In the genomic region with DNA sequence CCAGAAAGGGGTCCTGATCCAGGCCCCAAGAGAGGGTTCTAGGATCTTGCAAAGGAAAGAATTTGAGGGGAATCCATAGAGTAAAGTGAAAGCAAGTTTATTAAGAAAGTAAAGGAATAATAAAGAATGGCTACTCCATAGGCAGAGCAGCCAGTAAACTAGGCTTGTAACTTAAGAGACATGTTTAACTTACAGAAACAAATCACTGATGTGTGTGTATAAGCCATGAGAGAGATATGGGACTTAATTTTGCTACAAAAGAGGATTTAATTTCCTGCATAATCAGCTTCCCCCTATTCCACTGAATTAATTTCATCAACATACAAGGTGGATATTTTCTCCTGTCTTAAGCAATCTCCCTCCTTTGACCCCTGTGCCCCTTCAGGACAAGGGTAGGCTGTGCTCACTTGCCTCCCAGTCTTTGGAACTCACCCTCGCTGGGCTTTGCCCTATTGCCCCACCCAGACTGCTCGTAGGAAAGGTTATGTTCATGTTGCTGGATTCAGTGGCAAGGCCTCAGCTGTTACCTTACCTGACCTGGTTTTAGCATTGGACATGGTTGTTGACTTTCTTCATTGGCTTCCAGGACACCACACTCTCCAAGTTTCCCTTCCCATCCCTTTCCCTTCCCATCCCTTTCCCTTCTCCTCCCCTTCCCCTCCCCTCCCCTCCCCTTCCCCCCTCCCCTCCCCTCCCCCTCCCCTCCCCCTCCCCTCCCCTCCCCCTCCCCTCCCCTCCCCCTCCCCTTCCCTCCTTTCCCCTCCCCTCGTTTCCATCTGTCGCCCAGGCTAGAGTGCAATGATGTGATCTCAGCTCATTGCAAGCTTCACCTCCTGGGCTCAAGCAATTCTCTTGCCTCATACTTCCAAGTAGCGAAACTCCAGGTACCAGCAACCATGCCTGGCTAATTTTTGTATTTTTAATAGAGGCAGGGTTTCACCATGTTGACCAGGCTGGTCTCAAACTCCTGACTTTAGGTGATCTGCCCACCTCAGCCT, we compare ENCODE assay signal across 1 cellular context.
A peak's percentile ranks its signal among the peaks of the same experiment; 100 is the strongest.
TF ChIP-seq lines count a peak whose summit lies in the region.

No MANE protein-coding gene starts in this region.

TF ChIP-seq in HepG2, 621 proteins besides CTCF, POLR2A, EP300 and RAD21 (continued from another document and continues in another):
- TF ChIP-seq ZNF331 (CRISPR knock-in tag; IDR thresholded peaks at IDR 0.05), result peak; percentile 76; the same call in 1 of the 2 replicates
- TF ChIP-seq MEIS2 (CRISPR knock-in tag; IDR thresholded peaks at IDR 0.05), result no peak
- no peak for TF ChIP-seq ZNF670 (CRISPR knock-in tag; IDR thresholded peaks at IDR 0.05; ENCODE audit: borderline replicate concordance)
- TF ChIP-seq ZSCAN22 (CRISPR knock-in tag; IDR thresholded peaks at IDR 0.05), result no peak
- TF ChIP-seq ISX (CRISPR knock-in tag; conservative IDR thresholded peaks at IDR 0.05), result no peak
- TF ChIP-seq ZNF644 (CRISPR knock-in tag; IDR thresholded peaks at IDR 0.05; ENCODE audit: low read depth), result peak; percentile 89
- TF ChIP-seq ZKSCAN8 (CRISPR knock-in tag; IDR thresholded peaks at IDR 0.05; ENCODE audit: borderline replicate concordance), result no peak
- TF ChIP-seq ZNF615 (CRISPR knock-in tag; IDR thresholded peaks at IDR 0.05; ENCODE audit: borderline replicate concordance), result no peak
- peak; percentile 77 for TF ChIP-seq ELF3 (CRISPR knock-in tag; IDR thresholded peaks at IDR 0.05)
- TF ChIP-seq, protein P1, sequence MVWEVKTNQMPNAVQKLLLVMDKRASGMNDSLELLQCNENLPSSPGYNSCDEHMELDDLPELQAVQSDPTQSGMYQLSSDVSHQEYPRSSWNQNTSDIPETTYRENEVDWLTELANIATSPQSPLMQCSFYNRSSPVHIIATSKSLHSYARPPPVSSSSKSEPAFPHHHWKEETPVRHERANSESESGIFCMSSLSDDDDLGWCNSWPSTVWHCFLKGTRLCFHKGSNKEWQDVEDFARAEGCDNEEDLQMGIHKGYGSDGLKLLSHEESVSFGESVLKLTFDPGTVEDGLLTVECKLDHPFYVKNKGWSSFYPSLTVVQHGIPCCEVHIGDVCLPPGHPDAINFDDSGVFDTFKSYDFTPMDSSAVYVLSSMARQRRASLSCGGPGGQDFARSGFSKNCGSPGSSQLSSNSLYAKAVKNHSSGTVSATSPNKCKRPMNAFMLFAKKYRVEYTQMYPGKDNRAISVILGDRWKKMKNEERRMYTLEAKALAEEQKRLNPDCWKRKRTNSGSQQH (CRISPR knock-in tag; IDR thresholded peaks at IDR 0.05; ENCODE audit: low read depth), result no peak
- TF ChIP-seq SP140L (CRISPR knock-in tag; IDR thresholded peaks at IDR 0.05; ENCODE audit: borderline replicate concordance), result no peak
- TF ChIP-seq AGO2 (optimal IDR thresholded peaks at IDR 0.05; ENCODE audit: low read depth, low read length), result no peak
- TF ChIP-seq ZMYM3 (CRISPR knock-in tag; IDR thresholded peaks at IDR 0.05), result peak; percentile 91
- TF ChIP-seq SNAPC2 (CRISPR knock-in tag; IDR thresholded peaks at IDR 0.05), result no peak
- no peak for TF ChIP-seq ZNF790 (CRISPR knock-in tag; IDR thresholded peaks at IDR 0.05; ENCODE audit: borderline replicate concordance)
- TF ChIP-seq NFAT5 (CRISPR knock-in tag; IDR thresholded peaks at IDR 0.05), result no peak
- no peak for TF ChIP-seq ZNF564 (CRISPR knock-in tag; IDR thresholded peaks at IDR 0.05)
- no peak for TF ChIP-seq MBD4 (IDR thresholded peaks at IDR 0.05; ENCODE audit: borderline replicate concordance, low read length)
- no peak for TF ChIP-seq ZNF75D (CRISPR knock-in tag; IDR thresholded peaks at IDR 0.05; ENCODE audit: borderline replicate concordance)
- TF ChIP-seq, protein P2, sequence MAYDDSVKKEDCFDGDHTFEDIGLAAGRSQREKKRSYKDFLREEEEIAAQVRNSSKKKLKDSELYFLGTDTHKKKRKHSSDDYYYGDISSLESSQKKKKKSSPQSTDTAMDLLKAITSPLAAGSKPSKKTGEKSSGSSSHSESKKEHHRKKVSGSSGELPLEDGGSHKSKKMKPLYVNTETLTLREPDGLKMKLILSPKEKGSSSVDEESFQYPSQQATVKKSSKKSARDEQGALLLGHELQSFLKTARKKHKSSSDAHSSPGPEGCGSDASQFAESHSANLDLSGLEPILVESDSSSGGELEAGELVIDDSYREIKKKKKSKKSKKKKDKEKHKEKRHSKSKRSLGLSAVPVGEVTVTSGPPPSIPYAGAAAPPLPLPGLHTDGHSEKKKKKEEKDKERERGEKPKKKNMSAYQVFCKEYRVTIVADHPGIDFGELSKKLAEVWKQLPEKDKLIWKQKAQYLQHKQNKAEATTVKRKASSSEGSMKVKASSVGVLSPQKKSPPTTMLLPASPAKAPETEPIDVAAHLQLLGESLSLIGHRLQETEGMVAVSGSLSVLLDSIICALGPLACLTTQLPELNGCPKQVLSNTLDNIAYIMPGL (CRISPR knock-in tag; IDR thresholded peaks at IDR 0.05; ENCODE audit: borderline replicate concordance in 1 of 2, low read depth in 1 of 2), result no peak
- no peak for TF ChIP-seq PRDM10 (CRISPR knock-in tag; IDR thresholded peaks at IDR 0.05; ENCODE audit: low read depth)
- TF ChIP-seq ZNF776 (CRISPR knock-in tag; IDR thresholded peaks at IDR 0.05), result no peak
- TF ChIP-seq CHD2 (IDR thresholded peaks at IDR 0.05; ENCODE audit: low read depth, low read length), result no peak
- TF ChIP-seq PPARG (CRISPR knock-in tag; conservative IDR thresholded peaks at IDR 0.05), result 0 out of 2 replicates have a peak, but pooled peaks have one; percentile 31
- TF ChIP-seq CREB1 (IDR thresholded peaks at IDR 0.05), result no peak
- TF ChIP-seq CREB1 (CRISPR knock-in tag; IDR thresholded peaks at IDR 0.05), result no peak
- no peak for TF ChIP-seq IRX3 (CRISPR knock-in tag; IDR thresholded peaks at IDR 0.05; ENCODE audit: borderline replicate concordance, low read depth)
- no peak for TF ChIP-seq ZNF556 (CRISPR knock-in tag; IDR thresholded peaks at IDR 0.05; ENCODE audit: borderline replicate concordance)
- TF ChIP-seq ZNF614 (CRISPR knock-in tag; IDR thresholded peaks at IDR 0.05; ENCODE audit: borderline replicate concordance), result no peak
- TF ChIP-seq XBP1 (CRISPR knock-in tag; IDR thresholded peaks at IDR 0.05), result no peak
- no peak for TF ChIP-seq ZBTB7A (CRISPR knock-in tag; IDR thresholded peaks at IDR 0.05)
- no peak for TF ChIP-seq ZNF432 (CRISPR knock-in tag; IDR thresholded peaks at IDR 0.05; ENCODE audit: borderline replicate concordance)
- no peak for TF ChIP-seq RBM22 (optimal IDR thresholded peaks at IDR 0.05; ENCODE audit: low read length)
- TF ChIP-seq E2F5 (CRISPR knock-in tag; conservative IDR thresholded peaks at IDR 0.05), result no peak
- TF ChIP-seq THAP9 (CRISPR knock-in tag; IDR thresholded peaks at IDR 0.05; ENCODE audit: borderline replicate concordance), result no peak
- no peak for TF ChIP-seq PTBP1 (IDR thresholded peaks at IDR 0.05; ENCODE audit: low read depth, low read length, poor library complexity, severe bottlenecking)
- TF ChIP-seq ARNT2 (CRISPR knock-in tag; IDR thresholded peaks at IDR 0.05; ENCODE audit: low read depth), result no peak; the same call in 1 of the 2 replicates
- no peak for TF ChIP-seq ZFP62 (CRISPR knock-in tag; IDR thresholded peaks at IDR 0.05)
- no peak; the same call in 1 of the 2 replicates for TF ChIP-seq ZNF792 (CRISPR knock-in tag; IDR thresholded peaks at IDR 0.05)
- TF ChIP-seq, protein P3, sequence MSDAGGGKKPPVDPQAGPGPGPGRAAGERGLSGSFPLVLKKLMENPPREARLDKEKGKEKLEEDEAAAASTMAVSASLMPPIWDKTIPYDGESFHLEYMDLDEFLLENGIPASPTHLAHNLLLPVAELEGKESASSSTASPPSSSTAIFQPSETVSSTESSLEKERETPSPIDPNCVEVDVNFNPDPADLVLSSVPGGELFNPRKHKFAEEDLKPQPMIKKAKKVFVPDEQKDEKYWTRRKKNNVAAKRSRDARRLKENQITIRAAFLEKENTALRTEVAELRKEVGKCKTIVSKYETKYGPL (CRISPR knock-in tag; IDR thresholded peaks at IDR 0.05), result no peak
- no peak for TF ChIP-seq ZNF552 (CRISPR knock-in tag; IDR thresholded peaks at IDR 0.05; ENCODE audit: borderline replicate concordance)
